1 cellular context compared by ENCODE assay signal in genomic region chr22:21685164-21685513, GRCh38.
TF ChIP-seq lines count a peak whose summit lies in the region.

No MANE protein-coding gene starts in this region.

TF ChIP-seq in IMR-90, 13 proteins besides CTCF, POLR2A, EP300 and RAD21:
- TF ChIP-seq MAFK (IDR thresholded peaks at IDR 0.05; ENCODE audit: low read depth, low read length): no peak
